1 cellular context compared by ENCODE assay signal in genomic region chr7:30938435-30939316, GRCh38.
TF ChIP-seq lines count a peak whose summit lies in the region.

No MANE protein-coding gene starts in this region.

TF ChIP-seq in HepG2, 621 proteins besides CTCF, POLR2A, EP300 and RAD21 (continued from another document):
- no peak for TF ChIP-seq ZGPAT (CRISPR knock-in tag; IDR thresholded peaks at IDR 0.05)
- no peak for TF ChIP-seq ZNF510 (CRISPR knock-in tag; IDR thresholded peaks at IDR 0.05; ENCODE audit: low read depth)
- TF ChIP-seq SMAD9 (CRISPR knock-in tag; IDR thresholded peaks at IDR 0.05), result no peak
- TF ChIP-seq ATF6 (CRISPR knock-in tag; conservative IDR thresholded peaks at IDR 0.05), result no peak
- no peak for TF ChIP-seq RFXANK (CRISPR knock-in tag; IDR thresholded peaks at IDR 0.05)
- no peak for TF ChIP-seq AGO2 (optimal IDR thresholded peaks at IDR 0.05; ENCODE audit: low read depth, low read length)
- TF ChIP-seq KDM5A (IDR thresholded peaks at IDR 0.05; ENCODE audit: borderline replicate concordance, low read length), result no peak
TF ChIP-seq in HepG2: peak in this region for 17.
